ENCODE assay signal across 1 cellular context in genomic region chr22:49209452-49210195, GRCh38.
TF ChIP-seq lines count a peak whose summit lies in the region.

No MANE protein-coding gene starts in this region.

TF ChIP-seq in HepG2, 621 proteins besides CTCF, POLR2A, EP300 and RAD21 (continued from another document and continues in another):
- TF ChIP-seq ZNF570 (CRISPR knock-in tag; IDR thresholded peaks at IDR 0.05; ENCODE audit: borderline replicate concordance): no peak
- no peak for TF ChIP-seq MAZ (IDR thresholded peaks at IDR 0.05; ENCODE audit: borderline replicate concordance, low read depth, low read length)
- TF ChIP-seq MAZ (CRISPR knock-in tag; IDR thresholded peaks at IDR 0.05; ENCODE audit: low read depth): no peak
- no peak for TF ChIP-seq ZNF275 (CRISPR knock-in tag; IDR thresholded peaks at IDR 0.05; ENCODE audit: borderline replicate concordance)
- TF ChIP-seq ZNF768 (CRISPR knock-in tag; IDR thresholded peaks at IDR 0.05): peak; percentile 46; the same call in 1 of the 2 replicates
- no peak for TF ChIP-seq PREB (CRISPR knock-in tag; IDR thresholded peaks at IDR 0.05)
- no peak for TF ChIP-seq CAMTA2 (CRISPR knock-in tag; IDR thresholded peaks at IDR 0.05; ENCODE audit: borderline replicate concordance)
- peak; percentile 21; the same call in 1 of the 2 replicates for TF ChIP-seq ZXDC (CRISPR knock-in tag; IDR thresholded peaks at IDR 0.05)
- TF ChIP-seq RFXAP (CRISPR knock-in tag; IDR thresholded peaks at IDR 0.05; ENCODE audit: borderline replicate concordance): no peak
- no peak for TF ChIP-seq NFKB2 (CRISPR knock-in tag; IDR thresholded peaks at IDR 0.05; ENCODE audit: borderline replicate concordance)
- no peak for TF ChIP-seq BHLHE40 (IDR thresholded peaks at IDR 0.05; ENCODE audit: low read length)
- TF ChIP-seq E2F2 (CRISPR knock-in tag; IDR thresholded peaks at IDR 0.05; ENCODE audit: borderline replicate concordance): no peak
- no peak for TF ChIP-seq ZBTB44 (CRISPR knock-in tag; IDR thresholded peaks at IDR 0.05)
- TF ChIP-seq ZNF34 (CRISPR knock-in tag; IDR thresholded peaks at IDR 0.05; ENCODE audit: borderline replicate concordance): no peak
- no peak for TF ChIP-seq MBD4 (IDR thresholded peaks at IDR 0.05; ENCODE audit: borderline replicate concordance, low read length)
- peak; percentile 20; the same call in 1 of the 2 replicates for TF ChIP-seq ZSCAN31 (CRISPR knock-in tag; IDR thresholded peaks at IDR 0.05; ENCODE audit: low read depth)
- TF ChIP-seq PAX8 (CRISPR knock-in tag; IDR thresholded peaks at IDR 0.05; ENCODE audit: borderline replicate concordance): no peak
- no peak for TF ChIP-seq ZNF260 (CRISPR knock-in tag; IDR thresholded peaks at IDR 0.05; ENCODE audit: borderline replicate concordance, low read depth)
- no peak for TF ChIP-seq ZNF576 (CRISPR knock-in tag; IDR thresholded peaks at IDR 0.05)
- TF ChIP-seq CEBPB (IDR thresholded peaks at IDR 0.05; ENCODE audit: borderline replicate concordance, low read depth, low read length): peak; percentile 90
- no peak for TF ChIP-seq TBX2 (CRISPR knock-in tag; IDR thresholded peaks at IDR 0.05; ENCODE audit: borderline replicate concordance)
- no peak for TF ChIP-seq EZH2 (conservative IDR thresholded peaks at IDR 0.05; ENCODE audit: low read depth, low read length)
- no peak for TF ChIP-seq MBNL3 (CRISPR knock-in tag; conservative IDR thresholded peaks at IDR 0.05)
- no peak for TF ChIP-seq DNMT1 (CRISPR knock-in tag; IDR thresholded peaks at IDR 0.05)
- no peak for TF ChIP-seq ZNF501 (CRISPR knock-in tag; IDR thresholded peaks at IDR 0.05)
- no peak for TF ChIP-seq U2AF1 (optimal IDR thresholded peaks at IDR 0.05; ENCODE audit: low read depth, low read length)
- no peak for TF ChIP-seq MEF2D (CRISPR knock-in tag; IDR thresholded peaks at IDR 0.05)
- TF ChIP-seq EED (CRISPR knock-in tag; IDR thresholded peaks at IDR 0.05): no peak
- no peak for TF ChIP-seq STAT5B (CRISPR knock-in tag; IDR thresholded peaks at IDR 0.05)
- no peak for TF ChIP-seq ZNF704 (CRISPR knock-in tag; IDR thresholded peaks at IDR 0.05; ENCODE audit: borderline replicate concordance)
- no peak for TF ChIP-seq ZFP62 (CRISPR knock-in tag; IDR thresholded peaks at IDR 0.05)
- no peak for TF ChIP-seq ZNF276 (CRISPR knock-in tag; IDR thresholded peaks at IDR 0.05; ENCODE audit: low read depth)
- TF ChIP-seq ZNF646 (CRISPR knock-in tag; IDR thresholded peaks at IDR 0.05): no peak
- peak; percentile 80 for TF ChIP-seq MYPOP (CRISPR knock-in tag; IDR thresholded peaks at IDR 0.05)
- no peak for TF ChIP-seq NR2F6 (IDR thresholded peaks at IDR 0.05)
- peak; percentile 26; the same call in 1 of the 2 replicates for TF ChIP-seq NR2F6 (CRISPR knock-in tag; IDR thresholded peaks at IDR 0.05)
- no peak for TF ChIP-seq ZNF138 (CRISPR knock-in tag; IDR thresholded peaks at IDR 0.05; ENCODE audit: low read depth)
- no peak for TF ChIP-seq ATAD3A (CRISPR knock-in tag; IDR thresholded peaks at IDR 0.05)
- no peak for TF ChIP-seq PAWR (CRISPR knock-in tag; IDR thresholded peaks at IDR 0.05; ENCODE audit: borderline replicate concordance)
- no peak for TF ChIP-seq ZNF234 (CRISPR knock-in tag; conservative IDR thresholded peaks at IDR 0.05)
- TF ChIP-seq DBP (CRISPR knock-in tag; IDR thresholded peaks at IDR 0.05; ENCODE audit: not compliant biosample characterization): no peak
- TF ChIP-seq ZNF616 (CRISPR knock-in tag; IDR thresholded peaks at IDR 0.05; ENCODE audit: low read depth): no peak
- TF ChIP-seq SP4 (CRISPR knock-in tag; IDR thresholded peaks at IDR 0.05): no peak
- TF ChIP-seq FIP1L1 (IDR thresholded peaks at IDR 0.05; ENCODE audit: borderline replicate concordance, insufficient read depth, low read depth, low read length): no peak
